In genomic region chr5:138503487-138504270, GRCh38 we compare ENCODE assay signal across 8 cellular contexts. TPM values are rescaled to one million over a fixed set of nuclear protein-coding genes. Genes with fewer than 3 reads are reported as not detected.
DNase-seq lines count a peak whose midpoint lies in the region; ATAC-seq and TF ChIP-seq lines count a peak whose summit lies in the region.

No MANE protein-coding gene starts in this region.

- H3K4me3 ChIP-seq in epithelial cell of esophagus (ENCODE audit: low read length) (no peak overlapping the region), mesodermal cell (ENCODE audit: extremely low read depth, insufficient read depth, low read length, poor library complexity, severe bottlenecking) (no peak overlapping the region)

- H3K9me3 ChIP-seq in mesodermal cell (ENCODE audit: control insufficient read depth, low read length): no peaks in the 10 kb centered on the region

- 38 to 64% methylated on average over 4 of the region's 6 CpGs for WGBS in mesodermal cell (ENCODE audit: insufficient coverage in 2 of 2), 2 experiments

- DNase-seq in EH (ENCODE audit: low read depth): peak; percentile 71
- DNase-seq in NAMALWA (ENCODE audit: low spot score): peak; percentile 73
- peak; percentile 34 to 77 for DNase-seq in SW 1271 (lab: John Stamatoyannopoulos, UW)
- DNase-seq in epithelial cell of esophagus (ENCODE audit: low read depth): peak; percentile 75
- DNase-seq in ureter (ENCODE audit: low spot score): peak; percentile 53

- H3K27ac ChIP-seq in 22Rv1: peak overlapping the region; percentile 55
- H3K27ac ChIP-seq in mesodermal cell (ENCODE audit: low read depth, low read length, severe bottlenecking): peak overlapping the region; percentile 7

- H3K4me1 ChIP-seq in mesodermal cell (ENCODE audit: control insufficient read depth, insufficient read depth, low read length, poor library complexity, severe bottlenecking): no peaks in the 10 kb centered on the region

- peak; percentile 82 for TF ChIP-seq CTCF in 22Rv1 (IDR thresholded peaks at IDR 0.05)
- peak; percentile 87 for TF ChIP-seq CTCF in epithelial cell of esophagus (IDR thresholded peaks at IDR 0.05; ENCODE audit: insufficient read depth, low read depth, low read length, missing control alignments)

- H3K36me3 ChIP-seq in mesodermal cell (ENCODE audit: control insufficient read depth, insufficient read depth, low read length): peaks cover 30% of the 10 kb centered on the region

- no peak for ATAC-seq in GM21390 (IDR thresholded peaks at IDR 0.05; ENCODE audit: unreplicated experiment)

RNA-seq across cellular contexts. Expression of gene EGR1, which starts 38.4 kb away (rescaled TPM):
- polyA plus RNA-seq in mesodermal cell (2013, experiment 1 of 2): 17.2 TPM
- 20.7 TPM for polyA plus RNA-seq in mesodermal cell (2013, experiment 2 of 2)
- 41.6 TPM for total RNA-seq in ureter

RNA-seq across cellular contexts. Expression of gene ETF1, which starts 39.4 kb away (rescaled TPM):
- polyA plus RNA-seq in mesodermal cell (2013, experiment 1 of 2): 94.4 TPM
- 100 TPM for polyA plus RNA-seq in mesodermal cell (2013, experiment 2 of 2)
- 112 TPM for total RNA-seq in ureter
